In the genomic region with DNA sequence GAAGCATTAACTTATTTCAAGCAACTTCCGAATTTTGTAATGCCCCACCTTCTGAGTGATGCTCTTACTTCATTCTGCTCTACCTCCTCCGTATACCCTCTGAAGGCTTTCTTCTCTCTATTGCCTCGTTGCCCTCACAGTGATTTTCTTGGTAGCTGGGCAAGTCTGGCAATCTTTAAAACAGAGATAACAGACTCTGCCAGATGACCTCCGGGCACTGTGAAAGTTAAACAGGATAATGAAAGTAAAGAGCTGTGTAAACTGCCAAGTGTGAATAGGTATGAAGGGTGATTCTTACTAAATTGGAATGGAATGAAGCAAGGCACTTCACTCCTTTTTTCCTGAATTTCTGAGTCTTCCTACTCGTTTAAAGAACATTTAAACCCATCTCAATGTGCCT, we compare ENCODE assay signal across 27 cellular contexts.
"Had no signal": no experiment of that assay in that cellular context is flagged by ENCODE, and none has a peak within 500 bp of the region (broad histone marks: within the 10 kb centered on the region; RNA-seq: fewer than 3 reads in every experiment).

No MANE protein-coding gene starts in this region.

- DNase-seq: activated CD4-positive, alpha-beta T cell treated with anti-CD3 and anti-CD28 coated beads for 4 hours; activated CD4-positive, alpha-beta T cell treated with anti-CD3 and anti-CD28 coated beads, Interleukin-2, amount 50 U/mL, for 48 hours; activated CD8-positive, alpha-beta memory T cell treated with anti-CD3 and anti-CD28 coated beads for 24 hours; activated effector memory CD4-positive, alpha-beta T cell treated with Interleukin-2 at 50 U/mL for 16 hours; activated naive CD4-positive, alpha-beta T cell treated with Interleukin-2 at 50 U/mL for 16 hours; adrenal gland; aorta; effector CD8-positive, alpha-beta T cell; natural killer cell; occipital lobe; right cardiac atrium; stimulated activated CD4-positive, alpha-beta T cell treated with anti-CD3 and anti-CD28 coated beads, Interleukin-2, amount 100 ng/mL, for 48 hours; stimulated activated naive CD4-positive, alpha-beta T cell treated with Interleukin-2 at 50 U/mL for 16 hours; T-helper 1 cell; uterus had no signal

- H3K27ac ChIP-seq: adrenal gland, epithelial cell of prostate, neural progenitor cell, tibial nerve, uterus, VCaP had no signal

- H3K4me1 ChIP-seq: adrenal gland, tibial nerve, uterus had no signal

- H3K4me1 Mint-ChIP-seq: natural killer cell had no signal

- H3K27ac Mint-ChIP-seq: activated naive CD8-positive, alpha-beta T cell; memory B cell; natural killer cell; neural progenitor cell had no signal

- H3K9me3 ChIP-seq: adrenal gland, body of pancreas, uterus had no signal

- H3K4me3 Mint-ChIP-seq: activated naive CD8-positive, alpha-beta T cell; memory B cell; natural killer cell; neural progenitor cell had no signal

- H3K36me3 ChIP-seq: adrenal gland, neural progenitor cell, tibial nerve, uterus had no signal

- H3K36me3 Mint-ChIP-seq: activated naive CD8-positive, alpha-beta T cell; memory B cell; natural killer cell; neural progenitor cell had no signal

- H3K4me3 ChIP-seq: adrenal gland, body of pancreas, neural progenitor cell, tibial nerve, uterus had no signal

- FAIRE-seq: colon, endometrium, frontal cortex, islet of Langerhans, TTC549 had no signal

- H3K9me3 Mint-ChIP-seq: memory B cell, neural progenitor cell had no signal

- H3K27me3 ChIP-seq: adrenal gland, body of pancreas, neural progenitor cell, tibial nerve, uterus had no signal

- ATAC-seq: body of pancreas, natural killer cell, right cardiac atrium had no signal

- H3K27me3 Mint-ChIP-seq: activated naive CD8-positive, alpha-beta T cell had no signal
